In the genomic region with DNA sequence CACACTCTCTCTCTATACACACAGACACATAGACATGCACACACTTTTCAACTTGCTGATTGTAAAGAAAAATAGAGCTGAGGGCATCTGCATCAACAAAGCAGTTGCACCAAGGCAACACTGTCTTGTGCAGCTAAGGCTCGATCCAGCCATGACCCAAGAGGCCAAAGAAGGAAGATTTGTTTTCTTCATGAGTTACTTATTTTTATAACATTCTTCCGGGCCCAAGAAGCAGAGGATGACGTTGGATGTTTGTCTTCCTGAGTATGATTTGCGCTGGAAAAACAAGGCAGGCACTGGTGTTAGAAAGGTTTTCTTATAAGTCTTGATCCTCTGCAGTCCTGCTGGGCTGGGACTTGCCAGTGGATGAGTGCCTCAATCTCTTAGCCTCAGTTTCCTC, we compare ENCODE assay signal across 1 cellular context.
TF ChIP-seq lines count a peak whose summit lies in the region.

No MANE protein-coding gene starts in this region.

TF ChIP-seq in H1, 55 proteins besides CTCF, POLR2A, EP300 and RAD21:
- no peak for TF ChIP-seq MAFK (IDR thresholded peaks at IDR 0.05; ENCODE audit: low read depth, low read length)
- TF ChIP-seq SUZ12 (IDR thresholded peaks at IDR 0.05; ENCODE audit: low read length), result no peak
- no peak for TF ChIP-seq ASH2L (IDR thresholded peaks at IDR 0.05; ENCODE audit: low read length)
- no peak for TF ChIP-seq PHF8 (conservative IDR thresholded peaks at IDR 0.05; ENCODE audit: low read depth, low read length)
- TF ChIP-seq, protein P1, sequence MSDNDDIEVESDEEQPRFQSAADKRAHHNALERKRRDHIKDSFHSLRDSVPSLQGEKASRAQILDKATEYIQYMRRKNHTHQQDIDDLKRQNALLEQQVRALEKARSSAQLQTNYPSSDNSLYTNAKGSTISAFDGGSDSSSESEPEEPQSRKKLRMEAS (IDR thresholded peaks at IDR 0.05), result no peak
- TF ChIP-seq HDAC6 (IDR thresholded peaks at IDR 0.05; ENCODE audit: low read depth, low read length), result no peak
- TF ChIP-seq KDM4A (IDR thresholded peaks at IDR 0.05; ENCODE audit: low read depth, low read length, severe bottlenecking), result no peak
- TF ChIP-seq HDAC2 (IDR thresholded peaks at IDR 0.05; ENCODE audit: borderline replicate concordance in 1 of 2, low read depth in 2 of 2, low read length in 2 of 2), result no peak
- no peak for TF ChIP-seq YY1 (IDR thresholded peaks at IDR 0.05; ENCODE audit: low read depth, low read length)
- TF ChIP-seq, protein P2, sequence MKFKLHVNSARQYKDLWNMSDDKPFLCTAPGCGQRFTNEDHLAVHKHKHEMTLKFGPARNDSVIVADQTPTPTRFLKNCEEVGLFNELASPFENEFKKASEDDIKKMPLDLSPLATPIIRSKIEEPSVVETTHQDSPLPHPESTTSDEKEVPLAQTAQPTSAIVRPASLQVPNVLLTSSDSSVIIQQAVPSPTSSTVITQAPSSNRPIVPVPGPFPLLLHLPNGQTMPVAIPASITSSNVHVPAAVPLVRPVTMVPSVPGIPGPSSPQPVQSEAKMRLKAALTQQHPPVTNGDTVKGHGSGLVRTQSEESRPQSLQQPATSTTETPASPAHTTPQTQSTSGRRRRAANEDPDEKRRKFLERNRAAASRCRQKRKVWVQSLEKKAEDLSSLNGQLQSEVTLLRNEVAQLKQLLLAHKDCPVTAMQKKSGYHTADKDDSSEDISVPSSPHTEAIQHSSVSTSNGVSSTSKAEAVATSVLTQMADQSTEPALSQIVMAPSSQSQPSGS (IDR thresholded peaks at IDR 0.05; ENCODE audit: low read length), result no peak
- TF ChIP-seq SAP30 (IDR thresholded peaks at IDR 0.05; ENCODE audit: insufficient read depth, insufficient replicate concordance, low read length), result no peak
- TF ChIP-seq SIX5 (IDR thresholded peaks at IDR 0.05; ENCODE audit: low read depth, low read length), result no peak
- no peak for TF ChIP-seq SIRT6 (IDR thresholded peaks at IDR 0.05; ENCODE audit: low read length)
